ENCODE assay signal across 20 cellular contexts in genomic region chr21:42775891-42776290, GRCh38.
"Had no signal": no experiment of that assay in that cellular context is flagged by ENCODE, and none has a peak within 500 bp of the region (broad histone marks: within the 10 kb centered on the region; RNA-seq: fewer than 3 reads in every experiment).

No MANE protein-coding gene starts in this region.

- ATAC-seq: foreskin keratinocyte, gastroesophageal sphincter, left cardiac atrium, left lung, left ventricle myocardium superior, lower lobe of right lung, mucosa of descending colon had no signal

- H2AFZ ChIP-seq: hepatocyte had no signal

- H3K9me3 ChIP-seq: esophagus muscularis mucosa, gastroesophageal sphincter, heart left ventricle, left lung, lower lobe of right lung, mucosa of descending colon had no signal

- H3K9me3 Mint-ChIP-seq: immature natural killer cell, mesothelial cell of epicardium had no signal

- H3K4me3 Mint-ChIP-seq: immature natural killer cell, mesothelial cell of epicardium had no signal

- H3K4me3 ChIP-seq: coronary artery, dorsolateral prefrontal cortex, esophagus muscularis mucosa, gastroesophageal sphincter, heart left ventricle, hepatocyte, left lung, lower lobe of right lung, mucosa of descending colon had no signal

- H3K27ac Mint-ChIP-seq: mesothelial cell of epicardium had no signal

- H3K4me2 ChIP-seq: hepatocyte had no signal

- H3K36me3 Mint-ChIP-seq: naive B cell had no signal

- H3K4me1 ChIP-seq: foreskin keratinocyte had no signal

- H3K79me2 ChIP-seq: hepatocyte had no signal

- DNase-seq: dermis blood vessel endothelial cell; dorsolateral prefrontal cortex; effector CD4-positive, alpha-beta T cell; effector memory CD4-positive, alpha-beta T cell; foreskin keratinocyte; hypothalamus; immature natural killer cell; left cardiac atrium; left ventricle myocardium superior; lower lobe of right lung; mesenchymal stem cell; naive B cell had no signal

- H3K27ac ChIP-seq: coronary artery, dorsolateral prefrontal cortex, esophagus muscularis mucosa, foreskin keratinocyte, gastroesophageal sphincter, heart left ventricle, hepatocyte, left lung, lower lobe of right lung had no signal
